Comparison of ENCODE assay signal across 8 cellular contexts in the genomic region with DNA sequence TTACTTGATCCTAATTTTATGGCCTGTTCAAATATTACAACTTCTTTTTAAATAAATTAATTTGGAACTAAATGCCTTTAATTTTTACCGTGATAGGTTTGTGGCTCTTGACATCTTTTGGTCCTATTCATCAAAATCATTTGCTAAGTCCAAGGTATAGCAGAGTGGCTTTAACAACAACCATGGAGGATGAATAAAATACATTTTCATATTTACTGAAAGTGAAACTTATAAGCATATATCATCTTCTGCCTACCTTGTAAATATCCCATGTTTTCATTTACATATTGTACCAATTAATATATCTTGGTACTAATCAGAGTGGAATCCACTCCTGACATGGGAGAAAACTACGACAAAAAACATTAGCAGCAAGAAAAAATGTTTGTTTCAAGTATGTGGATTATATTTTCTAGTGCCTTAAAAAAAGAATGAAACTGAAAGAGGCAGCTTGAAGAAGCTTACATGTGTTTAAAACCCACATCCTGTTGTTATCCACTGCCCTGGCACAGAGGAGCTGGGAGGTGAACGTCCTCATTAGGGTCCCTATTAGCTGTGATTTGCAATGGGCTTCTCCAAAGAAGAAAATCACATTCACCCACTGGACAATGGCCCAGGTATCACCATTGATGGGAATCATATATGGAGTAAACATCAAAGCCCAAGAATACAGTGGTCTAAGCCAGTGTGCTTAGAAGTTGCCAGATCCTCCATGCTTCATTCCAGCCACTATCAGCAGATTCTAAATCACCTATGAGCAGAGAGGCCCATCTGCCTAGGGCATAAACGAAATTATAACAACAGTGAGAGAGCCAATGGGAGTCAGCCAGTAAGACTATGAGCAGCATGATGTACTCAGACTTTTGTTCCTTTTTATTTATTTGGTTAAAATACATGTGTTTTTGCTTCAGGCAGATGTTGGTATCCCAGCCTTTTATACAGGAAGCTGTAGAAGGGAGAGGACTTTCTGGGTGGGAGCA.
DNase-seq lines count a peak whose midpoint lies in the region; ATAC-seq, FAIRE-seq and TF ChIP-seq lines count a peak whose summit lies in the region.

No MANE protein-coding gene starts in this region.

- no peaks in the 10 kb centered on the region for H3K9me3 ChIP-seq in OCI-LY7 (ENCODE audit: low read length)
- no peaks in the 10 kb centered on the region for H3K9me3 ChIP-seq in prostate gland

- POLR2A ChIA-PET in OCI-LY7 (lab: Charles Lee), result interaction anchor here (0.9 to 1.8 kb wide), 4 partner anchors 9 to 130 kb away, joined by 3 to 8 read pairs (median 4); a partner anchor contains a TSS

- H3K79me2 ChIP-seq in OCI-LY7 (ENCODE audit: insufficient read depth, low read depth, low read length), result no peaks in the 10 kb centered on the region

- intact Hi-C loops in OCI-LY7 (cut with micrococcal nuclease; ENCODE audit: unreplicated experiment) (loop anchor here (1.0 to 5.0 kb wide), 3 partner anchors 43 to 129 kb away; a partner anchor contains a TSS), prostate gland (cut with DNase I) (no loop called here)

- peak; percentile 79 for ATAC-seq in GM18870 (IDR thresholded peaks at IDR 0.05; ENCODE audit: unreplicated experiment)
- ATAC-seq in HG02678 (IDR thresholded peaks at IDR 0.05; ENCODE audit: unreplicated experiment), result peak; percentile 75

- DNase-seq in OCI-LY7 (ENCODE audit: low spot score) (peak; percentile 81), choroid plexus epithelial cell (ENCODE audit: low read depth) (peak; percentile 77), prostate gland (ENCODE audit: low spot score) (no peak), NCI-H1105 treated with DMSO at 0.1 percent for 48 hours (lab: John Stamatoyannopoulos, UW) (no peak), GDM1 (lab: John Stamatoyannopoulos, UW) (no peak), urothelium cell line (ENCODE audit: low spot score) (no peak)

- peak overlapping the region; percentile 80 for H2AFZ ChIP-seq in OCI-LY7 (ENCODE audit: low read length)

- no peak for FAIRE-seq in urothelium cell line (lab: Jason Lieb, UNC)

- no peaks in the 10 kb centered on the region for H4K20me1 ChIP-seq in OCI-LY7 (ENCODE audit: insufficient read depth, low read length)

- TF ChIP-seq CTCF in OCI-LY7 (conservative IDR thresholded peaks at IDR 0.05; ENCODE audit: low read length) (no peak), choroid plexus epithelial cell (conservative IDR thresholded peaks at IDR 0.05; ENCODE audit: low read depth, low read length) (no peak), prostate gland (IDR thresholded peaks at IDR 0.05) (no peak)

- no peaks in the 10 kb centered on the region for H3K9me2 ChIP-seq in OCI-LY7 (ENCODE audit: insufficient read depth, low read length)

- TSS peak; percentile 75 for BruUV-seq in OCI-LY7 (replicated peaks; lab: Mats Ljungman, UMichigan)

- peak overlapping the region; percentile 57 for H3K4me2 ChIP-seq in OCI-LY7 (ENCODE audit: low read length)

- CTCF ChIA-PET in OCI-LY7 (lab: Charles Lee; ENCODE audit: unreplicated experiment), result no interaction called here

- TF ChIP-seq POLR2A in prostate gland (IDR thresholded peaks at IDR 0.05), result no peak

- peaks cover 70% of the 10 kb centered on the region for H3K4me1 ChIP-seq in OCI-LY7 (ENCODE audit: insufficient read depth, low read length, poor library complexity, severe bottlenecking)
- no peaks in the 10 kb centered on the region for H3K4me1 ChIP-seq in prostate gland (replicated peaks)

- peak overlapping the region; percentile 81 for H3K27ac ChIP-seq in OCI-LY7 (ENCODE audit: low read depth, low read length, poor library complexity, severe bottlenecking)
- peak overlapping the region; percentile 25 to 44 for H3K27ac ChIP-seq in prostate gland

- no peaks in the 10 kb centered on the region for H3K27me3 ChIP-seq in prostate gland (replicated peaks; ENCODE audit: insufficient read depth)

- WGBS in prostate gland, result 51% methylated on average over 4 of the region's 4 CpGs

- H3K36me3 ChIP-seq in OCI-LY7 (ENCODE audit: insufficient read depth, low read length), result no peaks in the 10 kb centered on the region
- no peaks in the 10 kb centered on the region for H3K36me3 ChIP-seq in prostate gland

- H3K4me3 ChIP-seq in OCI-LY7 (ENCODE audit: low read depth, low read length, poor library complexity, severe bottlenecking) (peak overlapping the region; percentile 43), choroid plexus epithelial cell (ENCODE audit: low read depth, low read length) (no peak overlapping the region), prostate gland (no peak overlapping the region)

Comparison
In these comparisons a context has a peak if more than half of its experiments do, and no peak if none do; other contexts are left out.
1. DNase-seq: peak in OCI-LY7 (single experiment) and choroid plexus epithelial cell (single experiment); none in prostate gland (single experiment), NCI-H1105 treated with DMSO at 0.1 percent for 48 hours (single experiment), GDM1 (single experiment) and urothelium cell line (single experiment).